Comparison of ENCODE assay signal across 29 cellular contexts in genomic region chr16:59440502-59440901, GRCh38.
"Had no signal": no experiment of that assay in that cellular context is flagged by ENCODE, and none has a peak within 500 bp of the region (broad histone marks: within the 10 kb centered on the region; RNA-seq: fewer than 3 reads in every experiment).

No MANE protein-coding gene starts in this region.

- H3K27ac Mint-ChIP-seq: stimulated activated effector memory CD8-positive, alpha-beta T cell treated with anti-CD3 and anti-CD28 coated beads, Interleukin-12 subunit alpha, Interleukin-12 subunit beta, amount 100 ng/mL, for 72 hours; stimulated activated memory B cell treated with anti-CD40 and anti-IgM and Interleukin-4, amounts not matched to agents 10 μg/mL and 1 μg/mL and 100 μg/mL, for 72 hours; stimulated activated naive B cell treated with anti-CD40 and anti-IgM and Interleukin-4, amounts not matched to agents 10 μg/mL and 1 μg/mL and 100 μg/mL, for 72 hours; stimulated activated naive CD8-positive, alpha-beta T cell treated with anti-CD3 and anti-CD28 coated beads, Interleukin-15, amount 100 ng/mL, for 72 hours; stimulated activated naive CD8-positive, alpha-beta T cell treated with anti-CD3 and anti-CD28 coated beads, Interleukin-15, Interleukin-2, amounts not matched to agents 100 ng/mL and 50 ng/mL, for 24 hours; type B pancreatic cell had no signal

- FAIRE-seq: urothelium cell line had no signal

- H3K36me3 Mint-ChIP-seq: stimulated activated effector memory CD8-positive, alpha-beta T cell treated with anti-CD3 and anti-CD28 coated beads, Interleukin-12 subunit alpha, Interleukin-12 subunit beta, amount 100 ng/mL, for 72 hours; stimulated activated memory B cell treated with anti-CD40 and anti-IgM and Interleukin-4, amounts not matched to agents 10 μg/mL and 1 μg/mL and 100 μg/mL, for 72 hours; stimulated activated naive B cell treated with anti-CD40 and anti-IgM and Interleukin-4, amounts not matched to agents 10 μg/mL and 1 μg/mL and 100 μg/mL, for 72 hours; type B pancreatic cell had no signal

- H3K9me3 Mint-ChIP-seq: type B pancreatic cell had no signal

- ATAC-seq: stimulated activated effector memory CD8-positive, alpha-beta T cell treated with anti-CD3 and anti-CD28 coated beads, Interleukin-12 subunit alpha, Interleukin-12 subunit beta, amount 100 ng/mL, for 72 hours; stimulated activated memory B cell treated with anti-CD40 and anti-IgM and Interleukin-4, amounts not matched to agents 10 μg/mL and 1 μg/mL and 100 μg/mL, for 72 hours; stimulated activated naive CD8-positive, alpha-beta T cell treated with anti-CD3 and anti-CD28 coated beads, Interleukin-15, amount 100 ng/mL, for 72 hours; stimulated activated naive CD8-positive, alpha-beta T cell treated with anti-CD3 and anti-CD28 coated beads, Interleukin-15, Interleukin-2, amounts not matched to agents 100 U/mL and 50 U/mL, for 24 hours; upper lobe of right lung had no signal

- H3K27ac ChIP-seq: stomach, suprapubic skin, testis, thoracic aorta, thyroid gland, tibial artery, tibial nerve, transverse colon, upper lobe of left lung, upper lobe of right lung, uterus, vagina had no signal

- H3K27me3 Mint-ChIP-seq: stimulated activated memory B cell treated with anti-CD40 and anti-IgM and Interleukin-4, amounts not matched to agents 10 μg/mL and 1 μg/mL and 100 μg/mL, for 72 hours; stimulated activated naive B cell treated with anti-CD40 and anti-IgM and Interleukin-4, amounts not matched to agents 10 μg/mL and 1 μg/mL and 100 μg/mL, for 72 hours; stimulated activated naive CD8-positive, alpha-beta T cell treated with anti-CD3 and anti-CD28 coated beads, Interleukin-15, amount 100 ng/mL, for 72 hours; stimulated activated naive CD8-positive, alpha-beta T cell treated with anti-CD3 and anti-CD28 coated beads, Interleukin-15, Interleukin-2, amounts not matched to agents 100 ng/mL and 50 ng/mL, for 24 hours; type B pancreatic cell had no signal

- H3K4me1 Mint-ChIP-seq: stimulated activated effector memory CD8-positive, alpha-beta T cell treated with anti-CD3 and anti-CD28 coated beads, Interleukin-12 subunit alpha, Interleukin-12 subunit beta, amount 100 ng/mL, for 72 hours; stimulated activated memory B cell treated with anti-CD40 and anti-IgM and Interleukin-4, amounts not matched to agents 10 μg/mL and 1 μg/mL and 100 μg/mL, for 72 hours; stimulated activated naive B cell treated with anti-CD40 and anti-IgM and Interleukin-4, amounts not matched to agents 10 μg/mL and 1 μg/mL and 100 μg/mL, for 72 hours; stimulated activated naive CD8-positive, alpha-beta T cell treated with anti-CD3 and anti-CD28 coated beads, Interleukin-15, amount 100 ng/mL, for 72 hours had no signal

- DNase-seq: stimulated activated CD4-positive, alpha-beta T cell treated with anti-CD3 and anti-CD28 coated beads, Interleukin-2, amount 100 ng/mL, for 48 hours; stimulated activated CD4-positive, alpha-beta T cell treated with anti-CD3 and anti-CD28 coated beads, Interleukin-4, amount 100 ng/mL, for 1 hour; stimulated activated CD4-positive, alpha-beta T cell treated with anti-CD3 and anti-CD28 coated beads, Interleukin-4, amount 100 ng/mL, for 24 hours; stimulated activated CD4-positive, alpha-beta T cell treated with anti-CD3 and anti-CD28 coated beads, Interleukin-4, amount 100 ng/mL, for 4 hours; stimulated activated CD8-positive, alpha-beta memory T cell treated with anti-CD3 and anti-CD28 coated beads, Interleukin-4, amount 100 ng/mL, for 48 hours; stimulated activated naive B cell treated with anti-CD40 and anti-IgM and Interleukin-4, amounts not matched to agents 10 μg/mL and 1 μg/mL and 100 μg/mL, for 72 hours; stimulated activated naive CD4-positive, alpha-beta T cell; stimulated activated naive CD4-positive, alpha-beta T cell treated with Interleukin-2 at 50 U/mL for 16 hours; stimulated activated naive CD8-positive, alpha-beta T cell treated with anti-CD3 and anti-CD28 coated beads, Interleukin-15, amount 100 ng/mL, for 72 hours; stimulated activated naive CD8-positive, alpha-beta T cell treated with anti-CD3 and anti-CD28 coated beads, Interleukin-15, Interleukin-2, amounts not matched to agents 100 U/mL and 50 U/mL, for 24 hours; stomach; substantia nigra; testis; thyroid gland; tibial artery; transverse colon; trophoblast cell; upper lobe of left lung; upper lobe of right lung; uterus had no signal

- H3K4me3 Mint-ChIP-seq: stimulated activated effector memory CD8-positive, alpha-beta T cell treated with anti-CD3 and anti-CD28 coated beads, Interleukin-12 subunit alpha, Interleukin-12 subunit beta, amount 100 ng/mL, for 72 hours; stimulated activated memory B cell treated with anti-CD40 and anti-IgM and Interleukin-4, amounts not matched to agents 10 μg/mL and 1 μg/mL and 100 μg/mL, for 72 hours; stimulated activated naive B cell treated with anti-CD40 and anti-IgM and Interleukin-4, amounts not matched to agents 10 μg/mL and 1 μg/mL and 100 μg/mL, for 72 hours; stimulated activated naive CD8-positive, alpha-beta T cell treated with anti-CD3 and anti-CD28 coated beads, Interleukin-15, amount 100 ng/mL, for 72 hours; stimulated activated naive CD8-positive, alpha-beta T cell treated with anti-CD3 and anti-CD28 coated beads, Interleukin-15, Interleukin-2, amounts not matched to agents 100 ng/mL and 50 ng/mL, for 24 hours; type B pancreatic cell had no signal

- H3K36me3 ChIP-seq: stomach, suprapubic skin, thoracic aorta, thyroid gland, tibial artery, tibial nerve, transverse colon, upper lobe of left lung, upper lobe of right lung, uterus, vagina had no signal

- H3K4me1 ChIP-seq: stomach, suprapubic skin, testis, thyroid gland, tibial artery, tibial nerve, transverse colon, upper lobe of left lung, upper lobe of right lung, uterus, vagina had no signal

- H3K9me3 ChIP-seq: stomach, suprapubic skin, testis, thoracic aorta, thyroid gland, tibial artery, upper lobe of right lung, uterus, vagina had no signal

- H3K4me3 ChIP-seq: stomach, suprapubic skin, testis, thoracic aorta, thyroid gland, tibial artery, tibial nerve, transverse colon, upper lobe of left lung, upper lobe of right lung, uterus, vagina had no signal

- H3K27me3 ChIP-seq: stomach, suprapubic skin, testis, thyroid gland, tibial artery, tibial nerve, transverse colon, upper lobe of left lung, upper lobe of right lung, uterus, vagina had no signal
